Comparison of ENCODE assay signal across 17 cellular contexts in the genomic region with DNA sequence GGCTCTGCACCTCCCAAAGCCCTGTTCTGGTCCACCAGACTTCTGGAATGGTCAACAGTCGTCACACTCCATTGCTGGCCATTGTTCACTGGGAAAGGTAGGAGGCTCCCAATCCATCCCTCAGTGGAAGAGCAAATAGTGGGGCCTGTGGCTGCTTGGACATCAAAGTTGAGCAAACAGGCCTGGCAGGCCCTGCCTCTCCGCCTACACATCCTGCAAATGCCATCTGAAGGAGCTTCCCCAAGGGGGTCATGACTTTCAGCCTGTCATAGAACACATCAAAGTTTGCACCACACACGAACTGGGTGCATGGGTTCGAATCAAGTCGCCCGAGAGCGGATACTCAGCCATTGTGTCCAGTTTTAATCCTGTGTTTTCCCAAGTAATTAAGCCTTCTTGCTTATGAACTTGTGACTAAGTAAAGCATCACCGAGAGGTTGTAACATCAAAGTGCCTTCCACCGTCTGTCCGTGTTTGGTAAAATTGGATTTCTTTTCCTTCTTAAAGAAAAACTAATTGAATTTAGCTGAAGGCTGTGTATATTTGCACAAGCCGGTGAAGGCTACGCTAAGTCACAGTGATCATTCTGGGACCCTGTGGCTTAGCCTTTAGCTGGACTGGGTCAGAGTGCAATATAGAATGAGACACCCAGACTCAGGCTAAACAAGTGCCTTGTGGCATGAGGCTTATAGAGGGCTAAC.
"Had no signal": no experiment of that assay in that cellular context is flagged by ENCODE, and none has a peak within 500 bp of the region (broad histone marks: within the 10 kb centered on the region; RNA-seq: fewer than 3 reads in every experiment).

No MANE protein-coding gene starts in this region.

- H3K27ac ChIP-seq: brain microvascular endothelial cell, epithelial cell of prostate, left lung, psoas muscle, suprapubic skin, VCaP had no signal

- H3K36me3 ChIP-seq: brain microvascular endothelial cell had no signal

- H3K9me3 ChIP-seq: left lung, psoas muscle, suprapubic skin had no signal

- H3K4me1 ChIP-seq: left lung, psoas muscle had no signal

- H3K27me3 Mint-ChIP-seq: activated CD8-positive, alpha-beta T cell treated with anti-CD3 and anti-CD28 coated beads for 36 hours; activated naive CD8-positive, alpha-beta T cell treated with anti-CD3 and anti-CD28 coated beads for 36 hours; effector memory CD8-positive, alpha-beta T cell had no signal

- H3K4me3 Mint-ChIP-seq: activated CD8-positive, alpha-beta T cell treated with anti-CD3 and anti-CD28 coated beads for 36 hours; activated naive CD8-positive, alpha-beta T cell treated with anti-CD3 and anti-CD28 coated beads for 36 hours; activated T-cell treated with anti-CD3 and anti-CD28 coated beads, Interleukin-2, amount 50 U/mL, for 72 hours; effector memory CD8-positive, alpha-beta T cell; nephron had no signal

- ATAC-seq: activated CD8-positive, alpha-beta T cell treated with anti-CD3 and anti-CD28 coated beads for 36 hours; activated T-cell treated with anti-CD3 and anti-CD28 coated beads, Interleukin-2, amount 50 U/mL, for 72 hours; effector memory CD8-positive, alpha-beta T cell; left lung; psoas muscle; stimulated activated naive CD8-positive, alpha-beta T cell treated with anti-CD3 and anti-CD28 coated beads, Interleukin-15, Interleukin-2, amounts not matched to agents 100 U/mL and 50 U/mL, for 24 hours had no signal

- H3K9me3 Mint-ChIP-seq: activated CD8-positive, alpha-beta T cell treated with anti-CD3 and anti-CD28 coated beads for 36 hours; activated naive CD8-positive, alpha-beta T cell treated with anti-CD3 and anti-CD28 coated beads for 36 hours; activated T-cell treated with anti-CD3 and anti-CD28 coated beads, Interleukin-2, amount 50 U/mL, for 72 hours; effector memory CD8-positive, alpha-beta T cell; nephron had no signal

- H3K27me3 ChIP-seq: brain microvascular endothelial cell, left lung, suprapubic skin had no signal

- H3K4me1 Mint-ChIP-seq: activated naive CD8-positive, alpha-beta T cell treated with anti-CD3 and anti-CD28 coated beads for 36 hours; nephron had no signal

- DNase-seq: activated CD4-positive, alpha-beta T cell treated with anti-CD3 and anti-CD28 coated beads for 4 hours; activated CD8-positive, alpha-beta memory T cell treated with anti-CD3 and anti-CD28 coated beads, Interleukin-2, amount 50 U/mL, for 4 hours; activated CD8-positive, alpha-beta T cell treated with anti-CD3 and anti-CD28 coated beads for 36 hours; activated gamma-delta T cell treated with Interleukin-2 at 50 U/mL for 16 hours; activated naive CD8-positive, alpha-beta T cell treated with anti-CD3 and anti-CD28 coated beads for 36 hours; activated T-cell treated with anti-CD3 and anti-CD28 coated beads, Interleukin-2, amount 50 U/mL, for 72 hours; brain microvascular endothelial cell; effector memory CD8-positive, alpha-beta T cell; hypothalamus; left lung; psoas muscle; stimulated activated CD4-positive, alpha-beta T cell treated with anti-CD3 and anti-CD28 coated beads, Interleukin-12 subunit alpha, Interleukin-12 subunit beta, amount 100 ng/mL, for 4 hours; stimulated activated naive CD8-positive, alpha-beta T cell treated with anti-CD3 and anti-CD28 coated beads, Interleukin-15, Interleukin-2, amounts not matched to agents 100 U/mL and 50 U/mL, for 24 hours had no signal

- H3K4me3 ChIP-seq: left lung, psoas muscle, suprapubic skin had no signal

- H3K27ac Mint-ChIP-seq: activated CD8-positive, alpha-beta T cell treated with anti-CD3 and anti-CD28 coated beads for 36 hours; activated naive CD8-positive, alpha-beta T cell treated with anti-CD3 and anti-CD28 coated beads for 36 hours; activated T-cell treated with anti-CD3 and anti-CD28 coated beads, Interleukin-2, amount 50 U/mL, for 72 hours had no signal
